In the genomic region with DNA sequence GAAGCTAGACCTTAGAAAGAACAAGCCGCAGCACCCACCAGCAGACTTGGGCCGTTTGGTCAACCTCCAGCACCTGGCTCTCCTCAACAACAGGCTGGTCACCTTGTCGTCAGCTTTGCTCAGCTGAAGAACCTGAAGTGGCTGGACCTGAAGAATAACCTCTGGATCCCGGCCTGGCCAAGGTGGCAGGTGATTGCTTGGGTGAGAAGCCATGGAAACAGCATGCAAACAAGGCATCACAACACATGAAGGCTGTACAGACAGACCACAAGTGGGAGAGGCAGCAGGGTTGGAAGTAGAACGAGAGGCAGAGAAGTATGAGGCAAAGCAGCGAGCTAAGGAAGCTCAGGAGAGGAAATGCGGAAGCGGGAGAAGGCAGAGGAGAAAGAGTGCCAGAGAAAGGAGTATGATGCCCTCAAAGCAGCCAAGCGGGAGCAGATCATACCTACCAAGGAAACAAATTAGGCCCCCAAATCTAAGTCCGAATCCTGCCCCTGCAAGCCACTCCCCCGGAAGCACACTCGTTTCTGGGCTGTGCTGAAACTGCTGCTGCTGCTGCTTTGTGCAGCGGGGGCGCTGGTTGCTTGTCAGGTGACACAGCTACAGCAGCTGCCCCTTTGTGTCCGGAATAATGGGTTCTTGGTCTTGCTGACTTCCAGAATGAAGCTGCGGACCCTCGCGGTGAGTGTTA, we compare ENCODE assay signal across 8 cellular contexts.
DNase-seq lines count a peak whose midpoint lies in the region; ATAC-seq and TF ChIP-seq lines count a peak whose summit lies in the region.

No MANE protein-coding gene starts in this region.

- CTCF ChIA-PET in RWPE1 (lab: Yijun Ruan, JAX) = interaction anchor here (0.5 kb wide), 2 partner anchors 11 to 26 kb away, joined by 3 to 5 read pairs; no protein-coding TSS in a partner anchor

- no peak for TF ChIP-seq POLR2A in stomach (IDR thresholded peaks at IDR 0.05)

- no peak for ATAC-seq in HG03280 (IDR thresholded peaks at IDR 0.05; ENCODE audit: unreplicated experiment)

- H3K27me3 ChIP-seq in mononuclear cell (ENCODE audit: insufficient read depth, low read length) (no peaks in the 10 kb centered on the region), stomach (no peaks in the 10 kb centered on the region)

- TF ChIP-seq CTCF in RWPE1 (conservative IDR thresholded peaks at IDR 0.05; ENCODE audit: low read depth) = 0 out of 2 replicates have a peak, but pooled peaks have one; percentile 16
- no peak for TF ChIP-seq CTCF in stomach (IDR thresholded peaks at IDR 0.05)

- DNase-seq in DMS79 (lab: John Stamatoyannopoulos, UW) (peak; percentile 39), Kasumi-1 (lab: John Stamatoyannopoulos, UW) (peak; percentile 81 to 88), RWPE1 (ENCODE audit: low spot score) (no peak), occipital lobe (lab: John Stamatoyannopoulos, UW) (no peak), stomach (no peak), DMS 273 treated with DMSO at 0.1 percent for 48 hours (lab: John Stamatoyannopoulos, UW) (no peak)

- TF ChIP-seq EP300 in stomach (IDR thresholded peaks at IDR 0.05) = no peak

- peak overlapping the region; percentile 10 for H3K4me3 ChIP-seq in mononuclear cell (ENCODE audit: low read length)
- no peak overlapping the region for H3K4me3 ChIP-seq in stomach

- 85 to 93% (median 88%) methylated on average over 17 to 18 of the region's 18 CpGs for WGBS in stomach, 5 donors

- H3K27ac ChIP-seq in RWPE1 = peak overlapping the region; percentile 39
- no peak overlapping the region for H3K27ac ChIP-seq in stomach

- no peaks in the 10 kb centered on the region for H3K4me1 ChIP-seq in mononuclear cell (ENCODE audit: insufficient read depth, low read length)
- H3K4me1 ChIP-seq in stomach = no peaks in the 10 kb centered on the region

- intact Hi-C loops in stomach (cut with DNase I; ENCODE audit: low total_unique reads) = no loop called here

- POLR2A ChIA-PET in RWPE1 (lab: Yijun Ruan, JAX; ENCODE audit: low non-redundant PET) = no interaction called here

- H3K36me3 ChIP-seq in stomach = no peaks in the 10 kb centered on the region

- H3K9me3 ChIP-seq in mononuclear cell (ENCODE audit: low read depth, low read length) (no peaks in the 10 kb centered on the region), stomach (no peaks in the 10 kb centered on the region)

Comparison
In these comparisons a context has a peak if more than half of its experiments do, and no peak if none do; other contexts are left out.
1. DNase-seq: peak in DMS79 (single experiment) and Kasumi-1 (2 of 2); none in RWPE1 (single experiment), occipital lobe (single experiment), stomach (single experiment) and DMS 273 treated with DMSO at 0.1 percent for 48 hours (single experiment).